In the genomic region with DNA sequence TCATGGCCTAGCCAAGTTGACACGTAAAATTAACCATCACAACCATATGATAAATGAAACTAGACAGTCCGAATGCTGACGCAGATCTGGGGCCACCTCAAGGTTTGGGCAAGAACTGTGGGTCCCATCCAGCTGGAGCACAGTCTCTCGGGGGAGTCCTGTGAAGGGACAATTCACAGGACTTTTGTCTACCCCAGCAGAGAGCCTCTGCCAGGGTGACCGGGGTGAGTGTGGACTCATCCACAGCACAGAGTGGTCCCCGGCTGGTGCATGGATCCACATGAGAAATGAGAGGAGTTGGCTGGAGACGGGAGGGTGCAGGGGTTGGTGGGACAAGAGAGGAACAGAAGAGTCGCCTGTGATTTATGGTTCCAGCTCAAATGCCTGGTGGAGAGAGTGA, we compare ENCODE assay signal across 29 cellular contexts. TPM values are rescaled to one million over a fixed set of nuclear protein-coding genes. Genes with fewer than 3 reads are reported as not detected.
"Had no signal": no experiment of that assay in that cellular context is flagged by ENCODE, and none has a peak within 500 bp of the region (broad histone marks: within the 10 kb centered on the region; RNA-seq: fewer than 3 reads in every experiment).

No MANE protein-coding gene starts in this region.

- DNase-seq: activated CD4-positive, alpha-beta memory T cell treated with anti-CD3 and anti-CD28 coated beads for 36 hours; activated CD4-positive, alpha-beta T cell treated with anti-CD3 and anti-CD28 coated beads for 36 hours; activated CD4-positive, alpha-beta T cell treated with anti-CD3 and anti-CD28 coated beads, Interleukin-2, amount 10 ng/mL, durations not matched to agents 24 days and 14 days; activated CD4-positive, CD25-positive, alpha-beta regulatory T cell; activated CD4-positive, CD25-positive, alpha-beta regulatory T cell treated with anti-CD3 and anti-CD28 coated beads, Interleukin-2, amount 50 U/mL, for 72 hours; activated CD8-positive, alpha-beta memory T cell treated with anti-CD3 and anti-CD28 coated beads, Interleukin-2, amount 10 ng/mL, durations not matched to agents 7 days and 5 days; activated CD8-positive, alpha-beta memory T cell treated with anti-CD3 and anti-CD28 coated beads, Interleukin-2, amount 50 U/mL, for 4 hours; activated CD8-positive, alpha-beta T cell treated with anti-CD3 and anti-CD28 coated beads, Interleukin-2, amount 10 ng/mL, durations not matched to agents 7 days and 5 days; activated gamma-delta T cell treated with Interleukin-2 at 50 U/mL for 16 hours; activated naive CD4-positive, alpha-beta T cell treated with anti-CD3 and anti-CD28 coated beads, Interleukin-2, amount 50 U/mL, for 16 hours; activated naive CD4-positive, alpha-beta T cell treated with Interleukin-2 at 50 U/mL for 16 hours; activated T-cell treated with anti-CD3 and anti-CD28 coated beads, Interleukin-2, amount 50 U/mL, for 1 hour; activated T-cell treated with anti-CD3 and anti-CD28 coated beads, Interleukin-2, amount 50 U/mL, for 48 hours; central memory CD4-positive, alpha-beta T cell; colonic mucosa; effector CD8-positive, alpha-beta T cell; foreskin fibroblast; T-helper 2 cell had no signal

- H3K4me1 ChIP-seq: ascending aorta, breast epithelium, colonic mucosa had no signal

- H3K4me3 ChIP-seq: ascending aorta, breast epithelium, cardiac muscle cell, colonic mucosa had no signal

- H3K9me3 ChIP-seq: ascending aorta, colonic mucosa had no signal

- H3K9me3 Mint-ChIP-seq: activated CD4-positive, alpha-beta memory T cell treated with anti-CD3 and anti-CD28 coated beads for 36 hours had no signal

- FAIRE-seq: frontal cortex had no signal

- H3K36me3 ChIP-seq: ascending aorta, breast epithelium, cardiac muscle cell, colonic mucosa had no signal

- H3K27ac ChIP-seq: ascending aorta, breast epithelium, cardiac muscle cell, colonic mucosa had no signal

- H3K4me3 Mint-ChIP-seq: activated CD4-positive, alpha-beta memory T cell treated with anti-CD3 and anti-CD28 coated beads for 36 hours; activated CD4-positive, alpha-beta T cell treated with anti-CD3 and anti-CD28 coated beads for 36 hours; activated CD4-positive, alpha-beta T cell treated with anti-CD3 and anti-CD28 coated beads, Interleukin-2, amount 10 ng/mL, durations not matched to agents 24 days and 14 days; activated CD8-positive, alpha-beta memory T cell treated with anti-CD3 and anti-CD28 coated beads, Interleukin-2, amount 10 ng/mL, durations not matched to agents 7 days and 5 days; activated CD8-positive, alpha-beta T cell treated with anti-CD3 and anti-CD28 coated beads, Interleukin-2, amount 10 ng/mL, durations not matched to agents 7 days and 5 days; activated naive CD8-positive, alpha-beta T cell; activated T-helper 1 cell treated with anti-CD3 and anti-CD28 coated beads, Interleukin-12 subunit alpha, Interleukin-12 subunit beta, Interleukin-2, Interleukin-4 antibody, amounts not matched to agents 30 ng/mL and 10 ng/mL and 1 ng/mL, durations not matched to agents 14 hours and 24 hours and 36 hours; brain had no signal

- H3K36me3 Mint-ChIP-seq: activated CD4-positive, alpha-beta memory T cell treated with anti-CD3 and anti-CD28 coated beads for 36 hours; activated CD8-positive, alpha-beta memory T cell treated with anti-CD3 and anti-CD28 coated beads, Interleukin-2, amount 10 ng/mL, durations not matched to agents 7 days and 5 days; activated naive CD8-positive, alpha-beta T cell; brain had no signal

- H3K27ac Mint-ChIP-seq: activated CD4-positive, alpha-beta memory T cell treated with anti-CD3 and anti-CD28 coated beads for 36 hours; activated CD4-positive, alpha-beta T cell treated with anti-CD3 and anti-CD28 coated beads for 36 hours; activated CD8-positive, alpha-beta memory T cell treated with anti-CD3 and anti-CD28 coated beads, Interleukin-2, amount 10 ng/mL, durations not matched to agents 7 days and 5 days; activated CD8-positive, alpha-beta T cell treated with anti-CD3 and anti-CD28 coated beads, Interleukin-2, amount 10 ng/mL, durations not matched to agents 7 days and 5 days; activated naive CD8-positive, alpha-beta T cell; activated T-helper 1 cell treated with anti-CD3 and anti-CD28 coated beads, Interleukin-12 subunit alpha, Interleukin-12 subunit beta, Interleukin-2, Interleukin-4 antibody, amounts not matched to agents 30 ng/mL and 10 ng/mL and 1 ng/mL, durations not matched to agents 14 hours and 24 hours and 36 hours; activated T-helper 2 cell treated with anti-CD3 and anti-CD28 coated beads, Interferon-gamma antibody, Interleukin-2, Interleukin-4, amounts not matched to agents 10 μg/mL and 5 μg/mL and 100 μg/mL, durations not matched to agents 14 hours and 24 hours and 36 hours had no signal

- ATAC-seq: activated CD4-positive, alpha-beta T cell treated with anti-CD3 and anti-CD28 coated beads for 36 hours; activated CD8-positive, alpha-beta memory T cell treated with anti-CD3 and anti-CD28 coated beads, Interleukin-2, amount 10 ng/mL, durations not matched to agents 7 days and 5 days; activated CD8-positive, alpha-beta T cell treated with anti-CD3 and anti-CD28 coated beads, Interleukin-2, amount 10 ng/mL, durations not matched to agents 7 days and 5 days; esophagus mucosa had no signal

- H3K27me3 ChIP-seq: ascending aorta, cardiac muscle cell, colonic mucosa had no signal

- H3K4me1 Mint-ChIP-seq: activated CD4-positive, alpha-beta T cell treated with anti-CD3 and anti-CD28 coated beads for 36 hours; activated CD8-positive, alpha-beta memory T cell treated with anti-CD3 and anti-CD28 coated beads, Interleukin-2, amount 10 ng/mL, durations not matched to agents 7 days and 5 days; brain had no signal

RNA-seq across cellular contexts. Expression of a gene that starts 52.6 kb away (rescaled TPM):
- total RNA-seq: activated CD4-positive, alpha-beta memory T cell treated with anti-CD3 and anti-CD28 coated beads for 36 hours; activated CD4-positive, alpha-beta T cell treated with anti-CD3 and anti-CD28 coated beads for 36 hours; activated CD8-positive, alpha-beta memory T cell treated with anti-CD3 and anti-CD28 coated beads for 36 hours; activated CD8-positive, alpha-beta T cell treated with anti-CD3 and anti-CD28 coated beads, Interleukin-2, amount 10 ng/mL, durations not matched to agents 7 days and 5 days; epithelial cell of proximal tubule; esophagus mucosa had no signal
